ENCODE assay signal across 14 cellular contexts in genomic region chr17:27551701-27552466, GRCh38.
DNase-seq lines count a peak whose midpoint lies in the region; ATAC-seq and TF ChIP-seq lines count a peak whose summit lies in the region.
"Had no signal": no experiment of that assay in that cellular context is flagged by ENCODE, and none has a peak within 500 bp of the region (broad histone marks: within the 10 kb centered on the region; RNA-seq: fewer than 3 reads in every experiment).

No MANE protein-coding gene starts in this region.

- H3F3A ChIP-seq in SK-N-SH (replicated peaks; ENCODE audit: insufficient read depth) (no peaks in the 10 kb centered on the region), PC-9 (ENCODE audit: insufficient read depth, low read depth) (peaks cover 28% of the 10 kb centered on the region)

- no TSS peak for BruUV-seq in PC-9 (replicated peaks; lab: Mats Ljungman, UMichigan)

- H3K4me2 ChIP-seq in SK-N-SH (0 out of 2 replicates have a peak overlapping the region, but pooled peaks have one; percentile 46), PC-9 (peak overlapping the region; percentile 65), Karpas-422 (ENCODE audit: low read depth, low read length, poor library complexity, severe bottlenecking) (no peak overlapping the region)

- no peak overlapping the region for H3K4me3 Mint-ChIP-seq in stimulated activated naive CD8-positive, alpha-beta T cell treated with anti-CD3 and anti-CD28 coated beads, Interleukin-15, Interleukin-2, amounts not matched to agents 100 ng/mL and 50 ng/mL, for 24 hours
- H3K4me3 Mint-ChIP-seq: activated naive CD4-positive, alpha-beta T cell treated with anti-CD3 and anti-CD28 coated beads, Interleukin-2, amount 10 ng/mL, durations not matched to agents 7 days and 5 days; naive B cell; stimulated activated naive B cell treated with anti-CD40 and anti-IgM and Interleukin-4, amounts not matched to agents 10 μg/mL and 1 μg/mL and 100 μg/mL, for 72 hours had no signal

- CTCF ChIA-PET in SK-N-SH (lab: Yijun Ruan, JAX): no interaction called here
- CTCF ChIA-PET in PC-9 (lab: Charles Lee): interaction anchor here (0.9 kb wide), 1 partner anchor 53 kb away, joined by 3 read pairs; no protein-coding TSS in a partner anchor

- TF ChIP-seq CTCF in SK-N-SH (IDR thresholded peaks at IDR 0.05): no peak
- no peak for TF ChIP-seq CTCF in PC-9 (conservative IDR thresholded peaks at IDR 0.05)
- TF ChIP-seq CTCF in foreskin keratinocyte (conservative IDR thresholded peaks at IDR 0.05): no peak

- POLR2A ChIA-PET in SK-N-SH (lab: Yijun Ruan, JAX) (no interaction called here), PC-9 (lab: Charles Lee; ENCODE audit: unreplicated experiment) (interaction anchor here (0.6 to 0.8 kb wide), 2 partner anchors 16 to 258 kb away, joined by 3 to 5 read pairs; partner anchors contain the start of gene WSB1)

- no peak overlapping the region for H3K4me3 ChIP-seq in SK-N-SH (ENCODE audit: low read depth in 2 of 2, low read length in 1 of 2)
- no peak overlapping the region; the same call in 1 of the 2 replicates for H3K4me3 ChIP-seq in PC-9
- H3K4me3 ChIP-seq in Karpas-422 (ENCODE audit: low read length): no peak overlapping the region

- H3K9me3 Mint-ChIP-seq in stimulated activated naive CD8-positive, alpha-beta T cell treated with anti-CD3 and anti-CD28 coated beads, Interleukin-15, Interleukin-2, amounts not matched to agents 100 ng/mL and 50 ng/mL, for 24 hours: no peaks in the 10 kb centered on the region
- H3K9me3 Mint-ChIP-seq: activated naive CD4-positive, alpha-beta T cell treated with anti-CD3 and anti-CD28 coated beads, Interleukin-2, amount 10 ng/mL, durations not matched to agents 7 days and 5 days; naive B cell; stimulated activated naive B cell treated with anti-CD40 and anti-IgM and Interleukin-4, amounts not matched to agents 10 μg/mL and 1 μg/mL and 100 μg/mL, for 72 hours had no signal

- peak overlapping the region; percentile 56 for H3K27ac Mint-ChIP-seq in stimulated activated naive CD8-positive, alpha-beta T cell treated with anti-CD3 and anti-CD28 coated beads, Interleukin-15, Interleukin-2, amounts not matched to agents 100 ng/mL and 50 ng/mL, for 24 hours
- H3K27ac Mint-ChIP-seq: activated naive CD4-positive, alpha-beta T cell treated with anti-CD3 and anti-CD28 coated beads, Interleukin-2, amount 10 ng/mL, durations not matched to agents 7 days and 5 days had no signal

- H3K9me3 ChIP-seq in SK-N-SH (no peaks in the 10 kb centered on the region), PC-9 (ENCODE audit: insufficient read depth, low read depth) (no peaks in the 10 kb centered on the region), Karpas-422 (ENCODE audit: low read length) (no peaks in the 10 kb centered on the region)

- H3K36me3 ChIP-seq in SK-N-SH (replicated peaks in 1 of 2; ENCODE audit: control insufficient read depth in 1 of 2, insufficient read depth in 2 of 2, low read length in 1 of 2) (no peaks in the 10 kb centered on the region), PC-9 (ENCODE audit: low read depth) (no peaks in the 10 kb centered on the region), Karpas-422 (ENCODE audit: insufficient read depth, low read length) (no peaks in the 10 kb centered on the region)

- no peak overlapping the region; a peak in 1 of 4 replicates for H3K27ac ChIP-seq in SK-N-SH (ENCODE audit: low read depth in 2 of 2, low read length in 1 of 2)
- H3K27ac ChIP-seq in PC-9: peak overlapping the region; percentile 86
- H3K27ac ChIP-seq in foreskin keratinocyte: no peak overlapping the region
- H3K27ac ChIP-seq in Karpas-422 (ENCODE audit: low read length): no peak overlapping the region
- H3K27ac ChIP-seq: VCaP had no signal

- no peaks in the 10 kb centered on the region for H4K20me1 ChIP-seq in SK-N-SH (ENCODE audit: insufficient read depth)
- H4K20me1 ChIP-seq in PC-9 (ENCODE audit: insufficient read depth): no peaks in the 10 kb centered on the region; the same call in 1 of the 2 replicates
- no peaks in the 10 kb centered on the region for H4K20me1 ChIP-seq in Karpas-422 (ENCODE audit: insufficient read depth, low read depth, low read length)

- peaks cover 15 to 32% of the 10 kb centered on the region in 2 experiments for H3K4me1 ChIP-seq in SK-N-SH (ENCODE audit: control insufficient read depth in 1 of 2, insufficient read depth in 2 of 2, low read depth in 1 of 2, low read length in 1 of 2)
- H3K4me1 ChIP-seq in PC-9 (replicated peaks; ENCODE audit: insufficient read depth): peaks cover 46% of the 10 kb centered on the region
- H3K4me1 ChIP-seq in foreskin keratinocyte: peaks cover 17% of the 10 kb centered on the region
- H3K4me1 ChIP-seq in Karpas-422 (ENCODE audit: low read length): no peaks in the 10 kb centered on the region

- peaks cover 38% of the 10 kb centered on the region for H3K4me1 Mint-ChIP-seq in stimulated activated naive CD8-positive, alpha-beta T cell treated with anti-CD3 and anti-CD28 coated beads, Interleukin-15, Interleukin-2, amounts not matched to agents 100 ng/mL and 50 ng/mL, for 24 hours (ENCODE audit: low read depth)

- WGBS in SK-N-SH (ENCODE audit: low lambda C conversion rate): 68% methylated on average over 16 of the region's 16 CpGs

- H3K36me3 Mint-ChIP-seq in stimulated activated naive CD8-positive, alpha-beta T cell treated with anti-CD3 and anti-CD28 coated beads, Interleukin-15, Interleukin-2, amounts not matched to agents 100 ng/mL and 50 ng/mL, for 24 hours (ENCODE audit: low read depth): peaks cover 31% of the 10 kb centered on the region

- ATAC-seq in SK-N-SH treated with all-trans-retinoic acid at 6 μM for 48 hours: no peak
- ATAC-seq in foreskin keratinocyte: peak; percentile 70
- no peak for ATAC-seq in GM18520 (IDR thresholded peaks at IDR 0.05; ENCODE audit: unreplicated experiment)

- no peaks in the 10 kb centered on the region for H3K79me2 ChIP-seq in SK-N-SH (ENCODE audit: insufficient read depth)
- no peaks in the 10 kb centered on the region; the same call in 1 of the 2 replicates for H3K79me2 ChIP-seq in PC-9 (ENCODE audit: low read depth)
- no peaks in the 10 kb centered on the region for H3K79me2 ChIP-seq in Karpas-422 (ENCODE audit: low read length)

- H3K27me3 Mint-ChIP-seq in stimulated activated naive CD8-positive, alpha-beta T cell treated with anti-CD3 and anti-CD28 coated beads, Interleukin-15, Interleukin-2, amounts not matched to agents 100 ng/mL and 50 ng/mL, for 24 hours: no peaks in the 10 kb centered on the region
- H3K27me3 Mint-ChIP-seq: activated naive CD4-positive, alpha-beta T cell treated with anti-CD3 and anti-CD28 coated beads, Interleukin-2, amount 10 ng/mL, durations not matched to agents 7 days and 5 days; naive B cell; stimulated activated naive B cell treated with anti-CD40 and anti-IgM and Interleukin-4, amounts not matched to agents 10 μg/mL and 1 μg/mL and 100 μg/mL, for 72 hours had no signal

- no peak for TF ChIP-seq RAD21 in SK-N-SH (IDR thresholded peaks at IDR 0.05; ENCODE audit: low read length)

- intact Hi-C loops in PC-9 (cut with micrococcal nuclease; ENCODE audit: unreplicated experiment): loop anchor here (1.0 to 5.0 kb wide), 5 partner anchors 23 to 199 kb away; no protein-coding TSS in a partner anchor

- H2AFZ ChIP-seq in SK-N-SH (ENCODE audit: low read depth) (no peak overlapping the region), PC-9 (no peak overlapping the region), Karpas-422 (ENCODE audit: low read length) (no peak overlapping the region)

- H3K9ac ChIP-seq in SK-N-SH (no peak overlapping the region), Karpas-422 (ENCODE audit: low read length) (no peak overlapping the region)

- H3K9me2 ChIP-seq in SK-N-SH (no peaks in the 10 kb centered on the region), PC-9 (ENCODE audit: insufficient read depth) (no peaks in the 10 kb centered on the region), Karpas-422 (replicated peaks; ENCODE audit: insufficient read depth, low read length) (no peaks in the 10 kb centered on the region)

- DNase-seq in SK-N-SH (no peak), PC-9 (peak; percentile 80 to 94), foreskin keratinocyte (peak; percentile 32 to 58), Karpas-422 (no peak), cerebellum (ENCODE audit: low spot score) (no peak)
- DNase-seq: activated naive CD4-positive, alpha-beta T cell treated with anti-CD3 and anti-CD28 coated beads, Interleukin-2, amount 10 ng/mL, durations not matched to agents 7 days and 5 days; effector memory CD4-positive, alpha-beta T cell; naive B cell; NCI-H1105 treated with DMSO at 0.1 percent for 48 hours; stimulated activated naive B cell treated with anti-CD40 and anti-IgM and Interleukin-4, amounts not matched to agents 10 μg/mL and 1 μg/mL and 100 μg/mL, for 72 hours had no signal

- H3K27me3 ChIP-seq in SK-N-SH (ENCODE audit: insufficient read depth) (no peaks in the 10 kb centered on the region), PC-9 (ENCODE audit: insufficient read depth, low read depth) (no peaks in the 10 kb centered on the region), foreskin keratinocyte (no peaks in the 10 kb centered on the region), Karpas-422 (ENCODE audit: low read length) (no peaks in the 10 kb centered on the region)

- no peak for TF ChIP-seq EP300 in SK-N-SH (IDR thresholded peaks at IDR 0.05; ENCODE audit: borderline replicate concordance in 1 of 2, low read depth in 1 of 2, low read length in 1 of 2)

TF ChIP-seq in SK-N-SH, 30 proteins besides CTCF, POLR2A, EP300 and RAD21:
- TF ChIP-seq FOSL2 (IDR thresholded peaks at IDR 0.05; ENCODE audit: borderline replicate concordance, low read depth): peak; percentile 14; the same call in 1 of the 2 replicates
- no peak for TF ChIP-seq GABPA (IDR thresholded peaks at IDR 0.05; ENCODE audit: low read depth)
- no peak for TF ChIP-seq GATA2 (CRISPR knock-in tag; IDR thresholded peaks at IDR 0.05)
- no peak for TF ChIP-seq NRF1 (IDR thresholded peaks at IDR 0.05; ENCODE audit: low read depth, low read length)

TF ChIP-seq in SK-N-SH treated with all-trans-retinoic acid at 6 μM for 48 hours, 23 proteins besides CTCF, POLR2A, EP300 and RAD21 (continues in another document):
- TF ChIP-seq CSRNP3 (CRISPR knock-in tag; IDR thresholded peaks at IDR 0.05): no peak

Comparison
In these comparisons a context has a peak if more than half of its experiments do, and no peak if none do; other contexts are left out.
1. DNase-seq: peak in PC-9 (2 of 2) and foreskin keratinocyte (2 of 2); none in SK-N-SH (single experiment), Karpas-422 (single experiment) and cerebellum (single experiment).